30 cellular contexts compared by ENCODE assay signal in the genomic region with DNA sequence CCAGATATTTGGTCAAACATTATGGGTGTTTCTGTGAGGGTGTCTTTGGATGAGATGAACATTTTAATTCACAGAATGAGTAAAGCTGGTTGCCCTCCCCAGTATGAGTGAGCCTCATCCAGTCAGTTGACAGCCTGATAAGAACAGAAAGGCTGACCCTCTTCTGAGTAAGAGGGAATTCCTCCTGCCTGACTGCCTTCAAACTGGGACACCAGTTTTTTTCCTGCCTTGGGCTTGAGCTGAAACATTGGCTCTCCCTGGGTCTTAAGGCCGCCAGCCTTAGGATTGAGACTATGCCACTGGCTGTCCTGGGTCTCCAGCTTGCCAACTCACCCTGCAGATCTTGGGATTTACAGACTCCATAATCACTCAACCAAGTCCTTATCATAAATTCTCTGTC.
"Had no signal": no experiment of that assay in that cellular context is flagged by ENCODE, and none has a peak within 500 bp of the region (broad histone marks: within the 10 kb centered on the region; RNA-seq: fewer than 3 reads in every experiment).

No MANE protein-coding gene starts in this region.

- H3K9me3 Mint-ChIP-seq: activated B cell treated with CpG ODN at 0.5 μM for 24 hours; activated CD4-positive, alpha-beta memory T cell treated with anti-CD3 and anti-CD28 coated beads, Interleukin-2, amount 10 ng/mL, durations not matched to agents 7 days and 5 days; activated naive CD8-positive, alpha-beta T cell treated with anti-CD3 and anti-CD28 coated beads, Interleukin-2, amount 50 U/mL, for 24 hours; central memory CD8-positive, alpha-beta T cell; effector memory CD8-positive, alpha-beta T cell; natural killer cell treated with Interleukin-12 subunit alpha and Interleukin-12 subunit beta and Interleukin-15 and Interleukin-18, amount 100 ng/mL, for 72 hours; stimulated activated effector memory CD8-positive, alpha-beta T cell treated with anti-CD3 and anti-CD28 coated beads, Interleukin-12 subunit alpha, Interleukin-12 subunit beta, amount 100 ng/mL, for 72 hours had no signal

- H3K27ac Mint-ChIP-seq: activated B cell treated with CpG ODN at 0.5 μM for 24 hours; activated CD4-positive, alpha-beta memory T cell treated with anti-CD3 and anti-CD28 coated beads, Interleukin-2, amount 10 ng/mL, durations not matched to agents 7 days and 5 days; activated naive CD8-positive, alpha-beta T cell treated with anti-CD3 and anti-CD28 coated beads, Interleukin-2, amount 50 U/mL, for 24 hours; effector memory CD8-positive, alpha-beta T cell; natural killer cell treated with Interleukin-12 subunit alpha and Interleukin-12 subunit beta and Interleukin-15 and Interleukin-18, amount 100 ng/mL, for 72 hours; stimulated activated effector memory CD8-positive, alpha-beta T cell treated with anti-CD3 and anti-CD28 coated beads, Interleukin-12 subunit alpha, Interleukin-12 subunit beta, amount 100 ng/mL, for 72 hours had no signal

- H3K27me3 Mint-ChIP-seq: activated naive CD8-positive, alpha-beta T cell treated with anti-CD3 and anti-CD28 coated beads, Interleukin-2, amount 50 U/mL, for 24 hours had no signal

- H3K27me3 ChIP-seq: colonic mucosa, dorsolateral prefrontal cortex, esophagus muscularis mucosa, gastroesophageal sphincter, neutrophil, pancreas, right atrium auricular region, stomach, suprapubic skin, transverse colon, uterus had no signal

- ATAC-seq: activated naive CD8-positive, alpha-beta T cell treated with anti-CD3 and anti-CD28 coated beads, Interleukin-2, amount 50 U/mL, for 24 hours; effector memory CD8-positive, alpha-beta T cell; gastroesophageal sphincter; left ventricle myocardium superior; natural killer cell treated with Interleukin-12 subunit alpha and Interleukin-12 subunit beta and Interleukin-15 and Interleukin-18, amount 100 ng/mL, for 72 hours; pancreas; psoas muscle; stimulated activated effector memory CD8-positive, alpha-beta T cell treated with anti-CD3 and anti-CD28 coated beads, Interleukin-12 subunit alpha, Interleukin-12 subunit beta, amount 100 ng/mL, for 72 hours had no signal

- H3K4me1 Mint-ChIP-seq: activated naive CD8-positive, alpha-beta T cell treated with anti-CD3 and anti-CD28 coated beads, Interleukin-2, amount 50 U/mL, for 24 hours; central memory CD8-positive, alpha-beta T cell; stimulated activated effector memory CD8-positive, alpha-beta T cell treated with anti-CD3 and anti-CD28 coated beads, Interleukin-12 subunit alpha, Interleukin-12 subunit beta, amount 100 ng/mL, for 72 hours had no signal

- H3K36me3 Mint-ChIP-seq: natural killer cell treated with Interleukin-12 subunit alpha and Interleukin-12 subunit beta and Interleukin-15 and Interleukin-18, amount 100 ng/mL, for 72 hours; stimulated activated effector memory CD8-positive, alpha-beta T cell treated with anti-CD3 and anti-CD28 coated beads, Interleukin-12 subunit alpha, Interleukin-12 subunit beta, amount 100 ng/mL, for 72 hours had no signal

- H3K4me3 ChIP-seq: colonic mucosa, dorsolateral prefrontal cortex, esophagus muscularis mucosa, gastroesophageal sphincter, pancreas, psoas muscle, right atrium auricular region, stomach, suprapubic skin, transverse colon, uterus had no signal

- H3K27ac ChIP-seq: colonic mucosa, dorsolateral prefrontal cortex, esophagus muscularis mucosa, gastroesophageal sphincter, neutrophil, pancreas, psoas muscle, right atrium auricular region, stomach, suprapubic skin, transverse colon, uterus had no signal

- H3K9me3 ChIP-seq: colonic mucosa, esophagus muscularis mucosa, gastroesophageal sphincter, neutrophil, pancreas, psoas muscle, right atrium auricular region, stomach, suprapubic skin, transverse colon, uterus had no signal

- DNase-seq: activated B cell treated with CpG ODN at 0.5 μM for 24 hours; activated CD4-positive, alpha-beta memory T cell treated with anti-CD3 and anti-CD28 coated beads, Interleukin-2, amount 10 ng/mL, durations not matched to agents 7 days and 5 days; activated CD4-positive, alpha-beta T cell treated with anti-CD3 and anti-CD28 coated beads for 4 hours; activated effector memory CD4-positive, alpha-beta T cell treated with anti-CD3 and anti-CD28 coated beads, Interleukin-2, amount 50 U/mL, for 16 hours; activated naive CD4-positive, alpha-beta T cell treated with anti-CD3 and anti-CD28 coated beads, Interleukin-2, amount 50 U/mL, for 16 hours; activated naive CD8-positive, alpha-beta T cell treated with anti-CD3 and anti-CD28 coated beads, Interleukin-2, amount 50 U/mL, for 24 hours; activated T-cell treated with anti-CD3 and anti-CD28 coated beads for 4 hours; anterior cingulate cortex; colonic mucosa; dorsolateral prefrontal cortex; effector memory CD8-positive, alpha-beta T cell; head of caudate nucleus; hypothalamus; left ventricle myocardium superior; mammary epithelial cell; pancreas; psoas muscle; stimulated activated CD4-positive, alpha-beta T cell treated with anti-CD3 and anti-CD28 coated beads, Interleukin-1b, Interleukin-23, amount 100 ng/mL, for 48 hours; stomach; T-helper 9 cell; transverse colon; uterus had no signal

- FAIRE-seq: pancreas had no signal

- H3K36me3 ChIP-seq: colonic mucosa, esophagus muscularis mucosa, gastroesophageal sphincter, neutrophil, pancreas, right atrium auricular region, stomach, suprapubic skin, transverse colon, uterus had no signal

- H3K4me1 ChIP-seq: colonic mucosa, pancreas, psoas muscle, right atrium auricular region, suprapubic skin, transverse colon had no signal

- H3K4me3 Mint-ChIP-seq: activated B cell treated with CpG ODN at 0.5 μM for 24 hours; activated CD4-positive, alpha-beta memory T cell treated with anti-CD3 and anti-CD28 coated beads, Interleukin-2, amount 10 ng/mL, durations not matched to agents 7 days and 5 days; activated naive CD8-positive, alpha-beta T cell treated with anti-CD3 and anti-CD28 coated beads, Interleukin-2, amount 50 U/mL, for 24 hours; central memory CD8-positive, alpha-beta T cell; effector memory CD8-positive, alpha-beta T cell; natural killer cell treated with Interleukin-12 subunit alpha and Interleukin-12 subunit beta and Interleukin-15 and Interleukin-18, amount 100 ng/mL, for 72 hours; stimulated activated effector memory CD8-positive, alpha-beta T cell treated with anti-CD3 and anti-CD28 coated beads, Interleukin-12 subunit alpha, Interleukin-12 subunit beta, amount 100 ng/mL, for 72 hours had no signal
